ENCODE assay signal across 8 cellular contexts in the genomic region with DNA sequence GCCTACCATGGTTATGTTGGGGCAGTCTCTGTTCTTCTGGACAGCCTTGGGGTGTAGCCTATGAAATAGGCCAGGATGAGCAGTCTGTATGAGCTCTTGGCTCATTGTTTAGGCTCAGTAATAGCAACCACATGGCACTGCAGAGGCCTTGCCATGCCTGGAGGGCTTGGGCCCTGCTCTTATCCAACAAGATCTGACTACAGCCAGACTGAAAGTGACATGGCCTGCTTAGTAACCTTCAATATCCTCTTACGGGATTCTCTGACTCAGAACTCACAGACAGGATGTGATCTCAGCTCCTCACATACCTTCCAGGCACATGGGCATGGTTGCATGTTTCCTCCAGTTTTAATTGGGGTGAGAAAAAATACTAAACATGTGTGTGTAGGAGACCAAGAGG.
DNase-seq lines count a peak whose midpoint lies in the region; ATAC-seq and TF ChIP-seq lines count a peak whose summit lies in the region.

No MANE protein-coding gene starts in this region.

- H3K4me2 ChIP-seq in SU-DHL-6 (ENCODE audit: low read depth, low read length, poor library complexity, severe bottlenecking), result no peak overlapping the region

- H3K9me3 ChIP-seq in SU-DHL-6 (ENCODE audit: insufficient read depth, low read length), result no peaks in the 10 kb centered on the region

- H4K20me1 ChIP-seq in SU-DHL-6 (ENCODE audit: low read depth, low read length), result no peaks in the 10 kb centered on the region

- peak; percentile 68 for ATAC-seq in GM18508 (IDR thresholded peaks at IDR 0.05; ENCODE audit: insufficient read depth, unreplicated experiment)
- peak; percentile 72 for ATAC-seq in HG02840 (IDR thresholded peaks at IDR 0.05; ENCODE audit: low FRiP score, unreplicated experiment)
- ATAC-seq in GM21360 (IDR thresholded peaks at IDR 0.05; ENCODE audit: unreplicated experiment), result no peak

- H3K9ac ChIP-seq in SU-DHL-6 (ENCODE audit: low read length), result no peak overlapping the region

- H3K79me2 ChIP-seq in SU-DHL-6 (ENCODE audit: insufficient read depth, low read length), result no peaks in the 10 kb centered on the region

- no peaks in the 10 kb centered on the region for H3K27me3 ChIP-seq in SU-DHL-6 (ENCODE audit: low read length)

- no peaks in the 10 kb centered on the region for H3K9me2 ChIP-seq in SU-DHL-6 (replicated peaks; ENCODE audit: insufficient read depth, low read length)

- DNase-seq in central memory CD4-positive, alpha-beta T cell, result peak; percentile 10
- peak; percentile 23 for DNase-seq in stimulated activated CD4-positive, alpha-beta T cell treated with anti-CD3 and anti-CD28 coated beads, Interleukin-12 subunit alpha, Interleukin-12 subunit beta, amount 100 ng/mL, for 4 hours
- DNase-seq in HuH-7 (ENCODE audit: low spot score) (no peak), NCI-H2081 treated with DMSO at 0.1 percent for 48 hours (lab: John Stamatoyannopoulos, UW) (no peak)

- no peak overlapping the region for H3K27ac ChIP-seq in SU-DHL-6 (ENCODE audit: low read depth, low read length)

- TF ChIP-seq CTCF in SU-DHL-6 (IDR thresholded peaks at IDR 0.05; ENCODE audit: insufficient read depth, low read length, poor library complexity, severe bottlenecking), result no peak

- 0 out of 2 replicates have a peak, but pooled peaks cover 4% of the 10 kb centered on the region for H3K36me3 ChIP-seq in SU-DHL-6 (ENCODE audit: low read length)

- H2AFZ ChIP-seq in SU-DHL-6 (ENCODE audit: low read depth, low read length, severe bottlenecking), result peak overlapping the region; percentile 27

- no peak overlapping the region for H3K4me3 ChIP-seq in SU-DHL-6 (ENCODE audit: insufficient read depth, low read length, poor library complexity, severe bottlenecking)

- H3F3A ChIP-seq in SU-DHL-6 (ENCODE audit: insufficient read depth), result no peaks in the 10 kb centered on the region

Comparison
In these comparisons a context has a peak if more than half of its experiments do, and no peak if none do; other contexts are left out.
1. DNase-seq: peak in central memory CD4-positive, alpha-beta T cell (single experiment) and stimulated activated CD4-positive, alpha-beta T cell treated with anti-CD3 and anti-CD28 coated beads, Interleukin-12 subunit alpha, Interleukin-12 subunit beta, amount 100 ng/mL, for 4 hours (single experiment); none in HuH-7 (single experiment) and NCI-H2081 treated with DMSO at 0.1 percent for 48 hours (single experiment).